ENCODE assay signal across 8 cellular contexts in genomic region chr3:193788189-193788946, GRCh38.
DNase-seq lines count a peak whose midpoint lies in the region; ATAC-seq and TF ChIP-seq lines count a peak whose summit lies in the region.

No MANE protein-coding gene starts in this region.

- H3K27ac Mint-ChIP-seq in stimulated activated naive CD8-positive, alpha-beta T cell treated with anti-CD3 and anti-CD28 coated beads, Interleukin-15, amount 100 ng/mL, for 72 hours = no peak overlapping the region

- TF ChIP-seq CTCF in BE2C (IDR thresholded peaks at IDR 0.05; ENCODE audit: low read depth, low read length) = peak; percentile 93

- DNase-seq in BE2C (peak; percentile 68), NCI-H82 treated with DMSO at 0.1 percent for 48 hours (lab: John Stamatoyannopoulos, UW; ENCODE audit: unreplicated experiment) (peak; percentile 62), T47D (ENCODE audit: low read depth in 1 of 2, low spot score in 1 of 2) (peak; percentile 77 to 92), kidney glomerular epithelial cell (lab: John Stamatoyannopoulos, UW) (peak; percentile 52)
- DNase-seq in stimulated activated naive CD8-positive, alpha-beta T cell treated with anti-CD3 and anti-CD28 coated beads, Interleukin-15, amount 100 ng/mL, for 72 hours = peak; percentile 17 to 34
- DNase-seq in effector CD8-positive, alpha-beta T cell (lab: John Stamatoyannopoulos, UW) = no peak

- no peaks in the 10 kb centered on the region for H3K9me3 ChIP-seq in BE2C

- peaks cover 65% of the 10 kb centered on the region for H3K27me3 Mint-ChIP-seq in stimulated activated naive CD8-positive, alpha-beta T cell treated with anti-CD3 and anti-CD28 coated beads, Interleukin-15, amount 100 ng/mL, for 72 hours

- peaks cover 8% of the 10 kb centered on the region for H3K4me1 ChIP-seq in BE2C

- no peaks in the 10 kb centered on the region for H3K9me3 Mint-ChIP-seq in stimulated activated naive CD8-positive, alpha-beta T cell treated with anti-CD3 and anti-CD28 coated beads, Interleukin-15, amount 100 ng/mL, for 72 hours

- no peaks in the 10 kb centered on the region for H3K27me3 ChIP-seq in BE2C

- ATAC-seq in GM18519 (IDR thresholded peaks at IDR 0.05; ENCODE audit: low FRiP score, unreplicated experiment) (peak; percentile 73), HG03280 (IDR thresholded peaks at IDR 0.05; ENCODE audit: unreplicated experiment) (peak; percentile 64)
- peak; percentile 79 for ATAC-seq in stimulated activated naive CD8-positive, alpha-beta T cell treated with anti-CD3 and anti-CD28 coated beads, Interleukin-15, amount 100 ng/mL, for 72 hours

- no peaks in the 10 kb centered on the region for H3K4me1 Mint-ChIP-seq in stimulated activated naive CD8-positive, alpha-beta T cell treated with anti-CD3 and anti-CD28 coated beads, Interleukin-15, amount 100 ng/mL, for 72 hours

- in situ Hi-C loops in T47D (cut with HindIII; ENCODE audit: low pct_unique_long_range_greater_than_20kb, low sequenced_read_pairs) = no loop called here

- H3K36me3 ChIP-seq in BE2C = no peaks in the 10 kb centered on the region

- no peak overlapping the region for H3K4me3 ChIP-seq in BE2C (ENCODE audit: low read depth, low read length)

- no peak overlapping the region for H3K4me3 Mint-ChIP-seq in stimulated activated naive CD8-positive, alpha-beta T cell treated with anti-CD3 and anti-CD28 coated beads, Interleukin-15, amount 100 ng/mL, for 72 hours
